In the genomic region with DNA sequence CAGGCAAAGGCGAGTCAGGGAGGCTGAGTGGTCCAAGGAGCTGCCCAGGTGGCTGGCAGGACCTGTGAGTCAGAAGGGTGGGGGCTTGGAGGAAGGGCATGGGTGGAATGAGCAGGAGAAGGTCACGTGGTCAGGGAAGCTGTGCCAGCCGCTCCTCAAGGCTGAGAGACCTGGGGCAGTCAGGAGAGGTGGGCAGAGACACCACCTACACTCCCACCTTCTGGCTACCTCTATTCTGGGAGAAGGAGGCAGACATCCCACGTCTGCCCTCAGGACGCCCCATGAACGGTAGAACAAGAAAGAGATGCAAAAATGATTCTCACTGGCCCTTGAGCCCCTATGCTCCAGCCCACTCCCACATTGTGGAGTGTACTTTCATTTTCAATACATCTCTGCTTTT, we compare ENCODE assay signal across 1 cellular context.
TF ChIP-seq lines count a peak whose summit lies in the region.

No MANE protein-coding gene starts in this region.

TF ChIP-seq in Ishikawa, 13 proteins besides CTCF, POLR2A, EP300 and RAD21:
- TF ChIP-seq, protein P1, sequence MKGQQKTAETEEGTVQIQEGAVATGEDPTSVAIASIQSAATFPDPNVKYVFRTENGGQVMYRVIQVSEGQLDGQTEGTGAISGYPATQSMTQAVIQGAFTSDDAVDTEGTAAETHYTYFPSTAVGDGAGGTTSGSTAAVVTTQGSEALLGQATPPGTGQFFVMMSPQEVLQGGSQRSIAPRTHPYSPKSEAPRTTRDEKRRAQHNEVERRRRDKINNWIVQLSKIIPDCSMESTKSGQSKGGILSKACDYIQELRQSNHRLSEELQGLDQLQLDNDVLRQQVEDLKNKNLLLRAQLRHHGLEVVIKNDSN (IDR thresholded peaks at IDR 0.05), result peak; percentile 56; the same call in 1 of the 2 replicates
- TF ChIP-seq CREB1 (IDR thresholded peaks at IDR 0.05; ENCODE audit: low read depth), result no peak
